10 cellular contexts compared by ENCODE assay signal in genomic region chr16:24988137-24988535, GRCh38. TPM values are rescaled to one million over a fixed set of nuclear protein-coding genes. Genes with fewer than 3 reads are reported as not detected.
DNase-seq lines count a peak whose midpoint lies in the region; ATAC-seq, FAIRE-seq and TF ChIP-seq lines count a peak whose summit lies in the region.
"Had no signal": no experiment of that assay in that cellular context is flagged by ENCODE, and none has a peak within 500 bp of the region (broad histone marks: within the 10 kb centered on the region; RNA-seq: fewer than 3 reads in every experiment).

No MANE protein-coding gene starts in this region.

- ATAC-seq in naive B cell (ENCODE audit: low read depth in 2 of 2) = no peak
- ATAC-seq in HG03571 (IDR thresholded peaks at IDR 0.05; ENCODE audit: unreplicated experiment) = no peak

- peak overlapping the region in 4 of 6 donors; percentile 70 to 93 (median 82) for H3K27ac Mint-ChIP-seq in naive B cell

- peaks cover 0 to 6% of the 10 kb centered on the region in 2 donors for H3K36me3 Mint-ChIP-seq in naive B cell

- FAIRE-seq in A204.1 (lab: Jason Lieb, UNC) = peak; percentile 34

- H3K9me3 Mint-ChIP-seq in naive B cell = no peaks in the 10 kb centered on the region
- H3K9me3 Mint-ChIP-seq: dendritic cell treated with granulocyte-macrophage colony-stimulating factor and Interleukin-4, amounts not matched to agents 40 ng/mL and 50 ng/mL, for 4 days had no signal

- in situ Hi-C loops in GM13977 (cut with MboI; ENCODE audit: low pct_unique_long_range_greater_than_20kb, low sequenced_read_pairs, unreplicated experiment) = no loop called here

- DNase-seq in LNCaP clone FGC (ENCODE audit: low read depth) (no peak), choroid plexus epithelial cell (ENCODE audit: low read depth) (peak; percentile 26), naive B cell (no peak), Kasumi-1 (lab: John Stamatoyannopoulos, UW) (no peak), GM13977 (ENCODE audit: low spot score) (no peak), NCI-H2227 treated with DMSO at 0.1 percent for 48 hours (lab: John Stamatoyannopoulos, UW) (no peak)
- DNase-seq: NCI-H1105 treated with DMSO at 0.1 percent for 48 hours had no signal

- 0 out of 2 replicates have a peak overlapping the region, but pooled peaks have one; percentile 1 for H3K4me3 ChIP-seq in LNCaP clone FGC (ENCODE audit: low read depth, low read length)
- no peak overlapping the region for H3K4me3 ChIP-seq in choroid plexus epithelial cell (ENCODE audit: low read depth, low read length)

- peaks cover 75 to 98% (median 92%) of the 10 kb centered on the region in 3 donors for H3K4me1 Mint-ChIP-seq in naive B cell

- no peaks in the 10 kb centered on the region for H3K27me3 Mint-ChIP-seq in naive B cell
- H3K27me3 Mint-ChIP-seq: dendritic cell treated with granulocyte-macrophage colony-stimulating factor and Interleukin-4, amounts not matched to agents 40 ng/mL and 50 ng/mL, for 4 days had no signal

- TF ChIP-seq CTCF in LNCaP clone FGC (IDR thresholded peaks at IDR 0.05; ENCODE audit: control insufficient read depth, extremely low read depth, insufficient read depth) = no peak
- no peak for TF ChIP-seq CTCF in choroid plexus epithelial cell (conservative IDR thresholded peaks at IDR 0.05; ENCODE audit: low read depth, low read length)
- TF ChIP-seq CTCF in GM13977 (IDR thresholded peaks at IDR 0.05; ENCODE audit: extremely low read depth, insufficient read depth, missing control alignments) = no peak

- H3K4me3 Mint-ChIP-seq in naive B cell = peak overlapping the region in 5 of 8 donors; percentile 6 to 77 (median 27)
- H3K4me3 Mint-ChIP-seq: dendritic cell treated with granulocyte-macrophage colony-stimulating factor and Interleukin-4, amounts not matched to agents 40 ng/mL and 50 ng/mL, for 4 days had no signal

RNA-seq across cellular contexts. Expression of gene ARHGAP17, which starts 27.0 kb away (rescaled TPM):
- polyA plus RNA-seq in naive B cell (ENCODE audit: low read depth in 6 of 6) = 100 to 1,000 TPM in 4 of 6 donors, 10 to 100 TPM in 2; 90.5 to 200 (median 115) TPM
